ENCODE assay signal across 31 cellular contexts in the genomic region with DNA sequence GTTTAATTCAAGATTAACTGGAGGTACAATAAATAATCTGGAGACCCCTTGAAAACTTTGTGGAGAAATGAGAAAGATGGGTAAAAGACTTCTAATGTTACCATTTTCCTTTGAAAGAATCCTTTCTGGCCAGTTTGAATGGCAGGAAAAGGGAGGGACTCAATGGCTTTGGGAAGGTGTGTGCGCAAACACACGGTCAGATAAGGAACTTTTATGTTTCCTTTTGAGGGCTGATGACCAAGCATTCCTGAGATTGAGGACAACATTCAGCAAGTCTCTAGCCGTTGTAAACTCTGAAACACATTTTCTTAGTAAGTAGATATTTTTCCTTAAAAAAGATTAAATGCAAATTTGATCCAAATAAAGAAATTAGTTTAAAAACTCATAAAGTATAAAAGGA.
"Had no signal": no experiment of that assay in that cellular context is flagged by ENCODE, and none has a peak within 500 bp of the region (broad histone marks: within the 10 kb centered on the region; RNA-seq: fewer than 3 reads in every experiment).

No MANE protein-coding gene starts in this region.

- ATAC-seq: body of pancreas; gastroesophageal sphincter; stimulated activated memory B cell treated with anti-CD40 and anti-IgM and Interleukin-4, amounts not matched to agents 10 μg/mL and 1 μg/mL and 100 μg/mL, for 72 hours; stimulated activated naive CD8-positive, alpha-beta T cell treated with anti-CD3 and anti-CD28 coated beads, Interleukin-15, amount 100 ng/mL, for 72 hours; upper lobe of right lung had no signal

- FAIRE-seq: colon had no signal

- H3K4me3 ChIP-seq: adrenal gland, body of pancreas, dorsolateral prefrontal cortex, gastroesophageal sphincter, left ventricle myocardium inferior, lung, sigmoid colon, smooth muscle cell, thyroid gland, upper lobe of right lung had no signal

- DNase-seq: activated CD4-positive, alpha-beta memory T cell treated with anti-CD3 and anti-CD28 coated beads for 36 hours; activated CD4-positive, alpha-beta T cell treated with anti-CD3 and anti-CD28 coated beads, Interleukin-2, amount 10 ng/mL, durations not matched to agents 24 days and 14 days; activated CD4-positive, CD25-positive, alpha-beta regulatory T cell; activated CD8-positive, alpha-beta memory T cell treated with anti-CD3 and anti-CD28 coated beads, Interleukin-2, amount 50 U/mL, for 4 hours; activated effector memory CD4-positive, alpha-beta T cell treated with anti-CD3 and anti-CD28 coated beads, Interleukin-2, amount 50 U/mL, for 16 hours; activated naive CD4-positive, alpha-beta T cell treated with anti-CD3 and anti-CD28 coated beads for 36 hours; activated naive CD8-positive, alpha-beta T cell treated with anti-CD3 and anti-CD28 coated beads for 36 hours; activated T-cell treated with anti-CD3 and anti-CD28 coated beads, Interleukin-2, amount 50 U/mL, for 1 hour; adrenal gland; aorta; body of pancreas; dorsolateral prefrontal cortex; effector memory CD4-positive, alpha-beta T cell; head of caudate nucleus; kidney glomerular epithelial cell; left ventricle myocardium inferior; mesendoderm; sigmoid colon; stimulated activated CD4-positive, alpha-beta T cell treated with anti-CD3 and anti-CD28 coated beads, Interleukin-1b, Interleukin-23, amount 100 ng/mL, for 48 hours; stimulated activated CD4-positive, alpha-beta T cell treated with anti-CD3 and anti-CD28 coated beads, Interleukin-4, amount 100 ng/mL, for 4 hours; stimulated activated CD8-positive, alpha-beta memory T cell treated with anti-CD3 and anti-CD28 coated beads, Interleukin-4, amount 100 ng/mL, for 48 hours; stimulated activated naive CD8-positive, alpha-beta T cell treated with anti-CD3 and anti-CD28 coated beads, Interleukin-15, amount 100 ng/mL, for 72 hours; substantia nigra; T-helper 1 cell; thyroid gland; upper lobe of right lung had no signal

- H3K27ac ChIP-seq: adrenal gland, body of pancreas, dorsolateral prefrontal cortex, gastroesophageal sphincter, left ventricle myocardium inferior, sigmoid colon, thyroid gland, upper lobe of right lung had no signal

- H3K4me1 ChIP-seq: body of pancreas, gastroesophageal sphincter, left ventricle myocardium inferior, sigmoid colon, thyroid gland, upper lobe of right lung had no signal

- H3K9me3 ChIP-seq: adrenal gland, body of pancreas, gastroesophageal sphincter, left ventricle myocardium inferior, sigmoid colon, thyroid gland, upper lobe of right lung had no signal

- H3K27me3 ChIP-seq: adrenal gland, body of pancreas, gastroesophageal sphincter, sigmoid colon, thyroid gland, upper lobe of right lung had no signal

- H3K4me2 ChIP-seq: smooth muscle cell had no signal

- H3K36me3 ChIP-seq: adrenal gland, gastroesophageal sphincter, left ventricle myocardium inferior, sigmoid colon, thyroid gland, upper lobe of right lung had no signal
